Comparison of ENCODE assay signal across 16 cellular contexts in genomic region chr14:77145975-77146740, GRCh38. TPM values are rescaled to one million over a fixed set of nuclear protein-coding genes. Genes with fewer than 3 reads are reported as not detected.
A peak's percentile ranks its signal among the peaks of the same experiment; 100 is the strongest.
DNase-seq lines count a peak whose midpoint lies in the region; ATAC-seq and TF ChIP-seq lines count a peak whose summit lies in the region.
"Had no signal": no experiment of that assay in that cellular context is flagged by ENCODE, and none has a peak within 500 bp of the region (broad histone marks: within the 10 kb centered on the region; RNA-seq: fewer than 3 reads in every experiment).

No MANE protein-coding gene starts in this region.

- intact Hi-C loops in activated T-helper 2 cell treated with anti-CD3 and anti-CD28 coated beads, Interferon-gamma antibody, Interleukin-2, Interleukin-4, amounts not matched to agents 10 μg/mL and 5 μg/mL and 100 μg/mL, durations not matched to agents 14 hours and 24 hours and 36 hours (cut with micrococcal nuclease) = loop anchor here (10.0 kb wide), 1 partner anchor 771 kb away; the partner anchor contains the start of gene ESRRB

- H3K36me3 Mint-ChIP-seq in activated T-helper 2 cell treated with anti-CD3 and anti-CD28 coated beads, Interferon-gamma antibody, Interleukin-2, Interleukin-4, amounts not matched to agents 10 μg/mL and 5 μg/mL and 100 μg/mL, durations not matched to agents 14 hours and 24 hours and 36 hours (ENCODE audit: low read depth) = no peaks in the 10 kb centered on the region

- no peaks in the 10 kb centered on the region for H3K9me3 Mint-ChIP-seq in activated T-helper 2 cell treated with anti-CD3 and anti-CD28 coated beads, Interferon-gamma antibody, Interleukin-2, Interleukin-4, amounts not matched to agents 10 μg/mL and 5 μg/mL and 100 μg/mL, durations not matched to agents 14 hours and 24 hours and 36 hours

- TF ChIP-seq CTCF in HEK293 (tag by site-specific recombination; IDR thresholded peaks at IDR 0.05) = no peak
- no peak for TF ChIP-seq CTCF in coronary artery (IDR thresholded peaks at IDR 0.05)

- peaks cover 43% of the 10 kb centered on the region for H3K4me1 ChIP-seq in ES-I3 (ENCODE audit: insufficient read depth, low read length)
- no peaks in the 10 kb centered on the region; the same call in 1 of the 2 replicates for H3K4me1 ChIP-seq in HEK293 (ENCODE audit: control insufficient read depth, insufficient read depth, low read length)

- H3K27ac Mint-ChIP-seq in activated T-helper 2 cell treated with anti-CD3 and anti-CD28 coated beads, Interferon-gamma antibody, Interleukin-2, Interleukin-4, amounts not matched to agents 10 μg/mL and 5 μg/mL and 100 μg/mL, durations not matched to agents 14 hours and 24 hours and 36 hours = no peak overlapping the region

- peaks cover 56% of the 10 kb centered on the region for H3K27me3 Mint-ChIP-seq in activated T-helper 2 cell treated with anti-CD3 and anti-CD28 coated beads, Interferon-gamma antibody, Interleukin-2, Interleukin-4, amounts not matched to agents 10 μg/mL and 5 μg/mL and 100 μg/mL, durations not matched to agents 14 hours and 24 hours and 36 hours (ENCODE audit: low read depth)

- peak overlapping the region; percentile 7; the same call in 1 of the 2 replicates for H3K9ac ChIP-seq in ES-I3 (ENCODE audit: low read depth, low read length)

- no peaks in the 10 kb centered on the region for H3K9me3 ChIP-seq in ES-I3 (ENCODE audit: control insufficient read depth, insufficient read depth, low read length)
- no peaks in the 10 kb centered on the region for H3K9me3 ChIP-seq in HEK293 (ENCODE audit: control insufficient read depth, insufficient read depth, low read depth, low read length)

- no peak overlapping the region for H3K4me3 ChIP-seq in HEK293 (ENCODE audit: low read depth, low read length)
- no peak overlapping the region for H3K4me3 ChIP-seq in coronary artery
- H3K4me3 ChIP-seq: GM12878 had no signal

- CTCF ChIA-PET in HEK293 (lab: Yijun Ruan, JAX) = interaction anchor here (0.6 kb wide), 1 partner anchor 325 kb away, joined by 4 read pairs; no protein-coding TSS in a partner anchor

- H3K36me3 ChIP-seq in ES-I3 (ENCODE audit: insufficient read depth, low read length) (no peaks in the 10 kb centered on the region), HEK293 (ENCODE audit: control insufficient read depth in 2 of 2, insufficient read depth in 1 of 2, low read length in 2 of 2) (no peaks in the 10 kb centered on the region)

- H3K27ac ChIP-seq in HEK293 (ENCODE audit: extremely low read depth, low read depth, low read length) = no peak overlapping the region
- no peak overlapping the region for H3K27ac ChIP-seq in coronary artery

- no peak overlapping the region for H3K4me3 Mint-ChIP-seq in activated T-helper 2 cell treated with anti-CD3 and anti-CD28 coated beads, Interferon-gamma antibody, Interleukin-2, Interleukin-4, amounts not matched to agents 10 μg/mL and 5 μg/mL and 100 μg/mL, durations not matched to agents 14 hours and 24 hours and 36 hours (ENCODE audit: low read depth)

- POLR2A ChIA-PET in HEK293 (lab: Yijun Ruan, JAX) = no interaction called here

- DNase-seq in coronary artery (ENCODE audit: low spot score) (peak; percentile 66), mesenteric fat pad (ENCODE audit: low spot score) (peak; percentile 59)
- no peak for DNase-seq in activated T-helper 2 cell treated with anti-CD3 and anti-CD28 coated beads, Interferon-gamma antibody, Interleukin-2, Interleukin-4, amounts not matched to agents 10 μg/mL and 5 μg/mL and 100 μg/mL, durations not matched to agents 14 hours and 24 hours and 36 hours (ENCODE audit: low spot score)
- DNase-seq: AML-193, DMS53, NCI-H1436 treated with DMSO at 0.1 percent for 48 hours, NCI-H2081 treated with DMSO at 0.1 percent for 48 hours, NCI-H226, SHP77 treated with DMSO at 0.1 percent for 48 hours had no signal

- H3K4me1 Mint-ChIP-seq in activated T-helper 2 cell treated with anti-CD3 and anti-CD28 coated beads, Interferon-gamma antibody, Interleukin-2, Interleukin-4, amounts not matched to agents 10 μg/mL and 5 μg/mL and 100 μg/mL, durations not matched to agents 14 hours and 24 hours and 36 hours (ENCODE audit: low read depth) = no peaks in the 10 kb centered on the region

- ATAC-seq in HG03196 (IDR thresholded peaks at IDR 0.05; ENCODE audit: unreplicated experiment) = no peak
- ATAC-seq in HG03354 (IDR thresholded peaks at IDR 0.05; ENCODE audit: poor library complexity, severe bottlenecking, unreplicated experiment) = no peak
- ATAC-seq: GM12878, HCT116 had no signal

TF ChIP-seq in HEK293, 187 proteins besides CTCF, POLR2A, EP300 and RAD21:
- TF ChIP-seq ZSCAN23 (tag by site-specific recombination; IDR thresholded peaks at IDR 0.05) = no peak
- TF ChIP-seq, protein P1, sequence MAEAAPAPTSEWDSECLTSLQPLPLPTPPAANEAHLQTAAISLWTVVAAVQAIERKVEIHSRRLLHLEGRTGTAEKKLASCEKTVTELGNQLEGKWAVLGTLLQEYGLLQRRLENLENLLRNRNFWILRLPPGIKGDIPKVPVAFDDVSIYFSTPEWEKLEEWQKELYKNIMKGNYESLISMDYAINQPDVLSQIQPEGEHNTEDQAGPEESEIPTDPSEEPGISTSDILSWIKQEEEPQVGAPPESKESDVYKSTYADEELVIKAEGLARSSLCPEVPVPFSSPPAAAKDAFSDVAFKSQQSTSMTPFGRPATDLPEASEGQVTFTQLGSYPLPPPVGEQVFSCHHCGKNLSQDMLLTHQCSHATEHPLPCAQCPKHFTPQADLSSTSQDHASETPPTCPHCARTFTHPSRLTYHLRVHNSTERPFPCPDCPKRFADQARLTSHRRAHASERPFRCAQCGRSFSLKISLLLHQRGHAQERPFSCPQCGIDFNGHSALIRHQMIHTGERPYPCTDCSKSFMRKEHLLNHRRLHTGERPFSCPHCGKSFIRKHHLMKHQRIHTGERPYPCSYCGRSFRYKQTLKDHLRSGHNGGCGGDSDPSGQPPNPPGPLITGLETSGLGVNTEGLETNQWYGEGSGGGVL (tag by site-specific recombination; IDR thresholded peaks at IDR 0.05) = peak; percentile 85
- no peak for TF ChIP-seq ZNF37A (tag by site-specific recombination; IDR thresholded peaks at IDR 0.05)
- no peak for TF ChIP-seq ZNF18 (tag by site-specific recombination; IDR thresholded peaks at IDR 0.05)

RNA-seq across cellular contexts. Expression of gene ZDHHC22, which starts 4.6 kb away (rescaled TPM):
- total RNA-seq in mesenteric fat pad = not detected
- total RNA-seq in activated T-helper 2 cell treated with anti-CD3 and anti-CD28 coated beads, Interferon-gamma antibody, Interleukin-2, Interleukin-4, amounts not matched to agents 10 μg/mL and 5 μg/mL and 100 μg/mL, durations not matched to agents 14 hours and 24 hours and 36 hours = not detected in 2 replicates
- total RNA-seq: GM12878 had no signal

RNA-seq across cellular contexts. Expression of gene TMEM63C, which starts 35.4 kb away (rescaled TPM):
- total RNA-seq in mesenteric fat pad = 0.51 TPM
- 0.53 and 1.0 TPM in 2 replicates for total RNA-seq in activated T-helper 2 cell treated with anti-CD3 and anti-CD28 coated beads, Interferon-gamma antibody, Interleukin-2, Interleukin-4, amounts not matched to agents 10 μg/mL and 5 μg/mL and 100 μg/mL, durations not matched to agents 14 hours and 24 hours and 36 hours
- total RNA-seq: HT1080 had no signal

RNA-seq across cellular contexts. Expression of gene CIPC, which starts 48.1 kb away (rescaled TPM):
- total RNA-seq in mesenteric fat pad = 23.1 TPM
- 10.9 and 11.3 TPM in 2 replicates for total RNA-seq in activated T-helper 2 cell treated with anti-CD3 and anti-CD28 coated beads, Interferon-gamma antibody, Interleukin-2, Interleukin-4, amounts not matched to agents 10 μg/mL and 5 μg/mL and 100 μg/mL, durations not matched to agents 14 hours and 24 hours and 36 hours
